2 cellular contexts compared by ENCODE assay signal in the genomic region with DNA sequence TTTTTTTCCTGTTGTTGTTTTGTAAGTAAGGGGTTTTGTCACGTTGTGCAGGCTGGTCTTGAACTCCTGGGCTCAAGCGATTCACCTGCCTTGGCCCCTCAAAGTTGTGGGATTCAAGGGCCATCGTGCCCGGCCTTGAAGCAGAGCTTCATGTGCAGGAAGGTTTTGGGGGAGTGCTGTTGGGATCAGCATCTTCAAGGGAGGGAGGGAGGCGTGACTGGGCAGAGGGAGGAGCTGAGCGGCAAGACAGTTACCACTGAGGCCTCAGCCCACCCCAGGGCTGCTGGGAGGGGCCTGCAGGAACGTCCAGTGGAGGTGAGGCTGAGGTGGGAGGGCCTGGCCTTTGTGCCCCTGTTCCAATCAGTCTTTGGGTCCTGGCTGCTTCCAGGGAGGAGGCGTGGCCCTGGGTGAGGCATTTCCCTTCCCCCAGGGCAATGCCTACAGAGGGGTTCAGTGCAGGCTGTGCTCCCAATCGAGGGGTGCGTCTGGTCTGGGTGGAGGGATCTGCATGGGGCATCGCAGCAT.
A peak's percentile ranks its signal among the peaks of the same experiment; 100 is the strongest.
TF ChIP-seq lines count a peak whose summit lies in the region.

No MANE protein-coding gene starts in this region.

TF ChIP-seq in GM23338, 12 proteins besides CTCF, POLR2A, EP300 and RAD21:
- no peak for TF ChIP-seq ZNF114 (CRISPR knock-in tag; IDR thresholded peaks at IDR 0.05)
- TF ChIP-seq POLR2AphosphoS5 (IDR thresholded peaks at IDR 0.05; ENCODE audit: low read depth) = 0 out of 2 replicates have a peak, but pooled peaks have one; percentile 20

TF ChIP-seq in HCT116, 20 proteins besides CTCF, POLR2A, EP300 and RAD21:
- TF ChIP-seq EZH2 (IDR thresholded peaks at IDR 0.05) = no peak
- TF ChIP-seq FOSL1 (IDR thresholded peaks at IDR 0.05; ENCODE audit: low read depth) = no peak
- TF ChIP-seq ELF1 (IDR thresholded peaks at IDR 0.05; ENCODE audit: borderline replicate concordance, low read depth) = no peak
- TF ChIP-seq, protein P1, sequence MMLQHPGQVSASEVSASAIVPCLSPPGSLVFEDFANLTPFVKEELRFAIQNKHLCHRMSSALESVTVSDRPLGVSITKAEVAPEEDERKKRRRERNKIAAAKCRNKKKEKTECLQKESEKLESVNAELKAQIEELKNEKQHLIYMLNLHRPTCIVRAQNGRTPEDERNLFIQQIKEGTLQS (IDR thresholded peaks at IDR 0.05) = no peak
- no peak for TF ChIP-seq POLR2AphosphoS5 (IDR thresholded peaks at IDR 0.05; ENCODE audit: low read depth, low read length)
- no peak for TF ChIP-seq CEBPB (IDR thresholded peaks at IDR 0.05; ENCODE audit: low read depth)
- no peak for TF ChIP-seq SIN3A (IDR thresholded peaks at IDR 0.05; ENCODE audit: low read depth)
- no peak for TF ChIP-seq SRF (IDR thresholded peaks at IDR 0.05; ENCODE audit: low read depth)
- TF ChIP-seq CBX3 (IDR thresholded peaks at IDR 0.05; ENCODE audit: low read depth) = no peak
- no peak for TF ChIP-seq JUND (IDR thresholded peaks at IDR 0.05)
TF ChIP-seq in HCT116: peak in this region for 0.
